Comparison of ENCODE assay signal across 1 cellular context in the genomic region with DNA sequence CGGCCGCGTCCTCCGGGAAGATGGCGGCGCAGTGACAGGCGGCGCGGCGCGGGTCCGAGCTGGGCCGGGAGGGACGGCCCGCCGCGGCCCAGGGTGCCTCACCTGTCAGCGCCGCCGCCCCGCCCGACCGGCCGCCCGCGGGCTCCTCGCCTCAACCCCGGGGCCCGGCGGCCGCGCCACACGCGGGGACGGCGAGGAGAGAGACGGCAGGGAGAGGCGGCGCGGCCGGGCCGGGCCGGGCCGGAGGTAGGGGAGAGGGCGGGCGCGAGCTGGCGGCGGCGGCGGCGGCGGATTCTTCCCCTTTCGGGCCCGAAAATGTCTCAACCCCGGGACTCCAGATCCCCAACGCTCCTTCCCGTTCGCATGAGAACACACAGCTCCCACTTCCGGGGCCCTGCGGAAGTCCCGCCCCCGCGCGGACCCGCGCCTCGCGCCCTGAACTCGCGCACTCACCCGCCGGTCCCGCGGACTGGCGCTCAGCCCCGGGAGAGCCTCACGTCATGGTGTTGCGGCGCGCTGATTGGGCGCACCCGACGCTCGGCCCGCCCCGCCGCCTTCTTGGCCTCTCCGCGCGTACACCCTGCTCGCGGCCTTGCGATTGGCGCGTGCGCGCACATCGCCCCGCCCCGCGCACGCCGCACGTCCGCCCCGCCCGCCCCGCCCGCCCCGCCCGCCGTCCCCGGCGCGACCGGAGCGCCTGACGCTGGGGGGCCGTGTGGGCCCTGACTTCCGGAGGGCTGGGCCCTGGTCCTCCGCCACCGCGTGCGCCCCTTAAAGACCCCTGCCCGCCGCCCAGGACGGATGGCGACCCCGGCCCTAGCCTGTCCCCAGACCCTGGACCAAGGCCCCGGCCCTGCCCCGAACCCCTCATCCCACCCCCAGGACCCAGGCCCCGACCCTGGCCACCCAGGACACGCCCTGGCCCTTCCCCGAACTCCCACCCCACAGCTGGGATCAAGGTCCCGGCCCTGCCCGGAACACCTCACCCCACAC.
TF ChIP-seq lines count a peak whose summit lies in the region.

A gene (minus strand): TSS at position 380 of the 993 bp plus-strand sequence. CDS start 45,984 bp downstream, outside the sequence.

TF ChIP-seq in HepG2, 621 proteins besides CTCF, POLR2A, EP300 and RAD21 (continued from another document and continues in another):
- TF ChIP-seq, protein P1, sequence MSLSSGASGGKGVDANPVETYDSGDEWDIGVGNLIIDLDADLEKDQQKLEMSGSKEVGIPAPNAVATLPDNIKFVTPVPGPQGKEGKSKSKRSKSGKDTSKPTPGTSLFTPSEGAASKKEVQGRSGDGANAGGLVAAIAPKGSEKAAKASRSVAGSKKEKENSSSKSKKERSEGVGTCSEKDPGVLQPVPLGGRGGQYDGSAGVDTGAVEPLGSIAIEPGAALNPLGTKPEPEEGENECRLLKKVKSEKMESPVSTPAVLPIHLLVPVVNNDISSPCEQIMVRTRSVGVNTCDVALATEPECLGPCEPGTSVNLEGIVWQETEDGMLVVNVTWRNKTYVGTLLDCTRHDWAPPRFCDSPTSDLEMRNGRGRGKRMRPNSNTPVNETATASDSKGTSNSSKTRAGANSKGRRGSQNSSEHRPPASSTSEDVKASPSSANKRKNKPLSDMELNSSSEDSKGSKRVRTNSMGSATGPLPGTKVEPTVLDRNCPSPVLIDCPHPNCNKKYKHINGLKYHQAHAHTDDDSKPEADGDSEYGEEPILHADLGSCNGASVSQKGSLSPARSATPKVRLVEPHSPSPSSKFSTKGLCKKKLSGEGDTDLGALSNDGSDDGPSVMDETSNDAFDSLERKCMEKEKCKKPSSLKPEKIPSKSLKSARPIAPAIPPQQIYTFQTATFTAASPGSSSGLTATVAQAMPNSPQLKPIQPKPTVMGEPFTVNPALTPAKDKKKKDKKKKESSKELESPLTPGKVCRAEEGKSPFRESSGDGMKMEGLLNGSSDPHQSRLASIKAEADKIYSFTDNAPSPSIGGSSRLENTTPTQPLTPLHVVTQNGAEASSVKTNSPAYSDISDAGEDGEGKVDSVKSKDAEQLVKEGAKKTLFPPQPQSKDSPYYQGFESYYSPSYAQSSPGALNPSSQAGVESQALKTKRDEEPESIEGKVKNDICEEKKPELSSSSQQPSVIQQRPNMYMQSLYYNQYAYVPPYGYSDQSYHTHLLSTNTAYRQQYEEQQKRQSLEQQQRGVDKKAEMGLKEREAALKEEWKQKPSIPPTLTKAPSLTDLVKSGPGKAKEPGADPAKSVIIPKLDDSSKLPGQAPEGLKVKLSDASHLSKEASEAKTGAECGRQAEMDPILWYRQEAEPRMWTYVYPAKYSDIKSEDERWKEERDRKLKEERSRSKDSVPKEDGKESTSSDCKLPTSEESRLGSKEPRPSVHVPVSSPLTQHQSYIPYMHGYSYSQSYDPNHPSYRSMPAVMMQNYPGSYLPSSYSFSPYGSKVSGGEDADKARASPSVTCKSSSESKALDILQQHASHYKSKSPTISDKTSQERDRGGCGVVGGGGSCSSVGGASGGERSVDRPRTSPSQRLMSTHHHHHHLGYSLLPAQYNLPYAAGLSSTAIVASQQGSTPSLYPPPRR (CRISPR knock-in tag; IDR thresholded peaks at IDR 0.05; ENCODE audit: borderline replicate concordance), result no peak
- TF ChIP-seq ZFP90 (CRISPR knock-in tag; IDR thresholded peaks at IDR 0.05; ENCODE audit: borderline replicate concordance), result no peak
- no peak for TF ChIP-seq NCOA2 (CRISPR knock-in tag; IDR thresholded peaks at IDR 0.05)
- TF ChIP-seq EZH2 (conservative IDR thresholded peaks at IDR 0.05; ENCODE audit: low read depth, low read length), result no peak
- no peak for TF ChIP-seq SP140L (CRISPR knock-in tag; IDR thresholded peaks at IDR 0.05; ENCODE audit: borderline replicate concordance)
- TF ChIP-seq KDM6A (CRISPR knock-in tag; IDR thresholded peaks at IDR 0.05; ENCODE audit: low read depth), result no peak
- TF ChIP-seq SMAD9 (CRISPR knock-in tag; IDR thresholded peaks at IDR 0.05), result no peak
- no peak for TF ChIP-seq TAF15 (IDR thresholded peaks at IDR 0.05; ENCODE audit: low read depth, low read length, poor library complexity, severe bottlenecking)
- no peak for TF ChIP-seq ZNF670 (CRISPR knock-in tag; IDR thresholded peaks at IDR 0.05; ENCODE audit: borderline replicate concordance)
- no peak for TF ChIP-seq ZNF335 (CRISPR knock-in tag; IDR thresholded peaks at IDR 0.05)
- TF ChIP-seq ZNF660 (CRISPR knock-in tag; IDR thresholded peaks at IDR 0.05; ENCODE audit: borderline replicate concordance, low read depth), result no peak
- TF ChIP-seq TBL1XR1 (IDR thresholded peaks at IDR 0.05; ENCODE audit: borderline replicate concordance, low read length, partially characterized antibody), result no peak
- TF ChIP-seq, protein P2, sequence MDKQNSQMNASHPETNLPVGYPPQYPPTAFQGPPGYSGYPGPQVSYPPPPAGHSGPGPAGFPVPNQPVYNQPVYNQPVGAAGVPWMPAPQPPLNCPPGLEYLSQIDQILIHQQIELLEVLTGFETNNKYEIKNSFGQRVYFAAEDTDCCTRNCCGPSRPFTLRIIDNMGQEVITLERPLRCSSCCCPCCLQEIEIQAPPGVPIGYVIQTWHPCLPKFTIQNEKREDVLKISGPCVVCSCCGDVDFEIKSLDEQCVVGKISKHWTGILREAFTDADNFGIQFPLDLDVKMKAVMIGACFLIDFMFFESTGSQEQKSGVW (CRISPR knock-in tag; IDR thresholded peaks at IDR 0.05; ENCODE audit: borderline replicate concordance), result no peak
- TF ChIP-seq ELF3 (CRISPR knock-in tag; IDR thresholded peaks at IDR 0.05), result no peak; the same call in 1 of the 2 replicates
- TF ChIP-seq CHD2 (IDR thresholded peaks at IDR 0.05; ENCODE audit: low read depth, low read length), result peak; percentile 75
- TF ChIP-seq, protein P3, sequence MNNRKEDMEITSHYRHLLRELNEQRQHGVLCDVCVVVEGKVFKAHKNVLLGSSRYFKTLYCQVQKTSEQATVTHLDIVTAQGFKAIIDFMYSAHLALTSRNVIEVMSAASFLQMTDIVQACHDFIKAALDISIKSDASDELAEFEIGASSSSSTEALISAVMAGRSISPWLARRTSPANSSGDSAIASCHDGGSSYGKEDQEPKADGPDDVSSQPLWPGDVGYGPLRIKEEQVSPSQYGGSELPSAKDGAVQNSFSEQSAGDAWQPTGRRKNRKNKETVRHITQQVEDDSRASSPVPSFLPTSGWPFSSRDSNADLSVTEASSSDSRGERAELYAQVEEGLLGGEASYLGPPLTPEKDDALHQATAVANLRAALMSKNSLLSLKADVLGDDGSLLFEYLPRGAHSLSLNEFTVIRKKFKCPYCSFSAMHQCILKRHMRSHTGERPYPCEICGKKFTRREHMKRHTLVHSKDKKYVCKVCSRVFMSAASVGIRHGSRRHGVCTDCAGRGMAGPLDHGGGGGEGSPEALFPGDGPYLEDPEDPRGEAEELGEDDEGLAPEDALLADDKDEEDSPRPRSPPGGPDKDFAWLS (CRISPR knock-in tag; IDR thresholded peaks at IDR 0.05; ENCODE audit: borderline replicate concordance), result no peak
- peak; percentile 64 for TF ChIP-seq SP4 (CRISPR knock-in tag; IDR thresholded peaks at IDR 0.05)
- TF ChIP-seq, protein P4, sequence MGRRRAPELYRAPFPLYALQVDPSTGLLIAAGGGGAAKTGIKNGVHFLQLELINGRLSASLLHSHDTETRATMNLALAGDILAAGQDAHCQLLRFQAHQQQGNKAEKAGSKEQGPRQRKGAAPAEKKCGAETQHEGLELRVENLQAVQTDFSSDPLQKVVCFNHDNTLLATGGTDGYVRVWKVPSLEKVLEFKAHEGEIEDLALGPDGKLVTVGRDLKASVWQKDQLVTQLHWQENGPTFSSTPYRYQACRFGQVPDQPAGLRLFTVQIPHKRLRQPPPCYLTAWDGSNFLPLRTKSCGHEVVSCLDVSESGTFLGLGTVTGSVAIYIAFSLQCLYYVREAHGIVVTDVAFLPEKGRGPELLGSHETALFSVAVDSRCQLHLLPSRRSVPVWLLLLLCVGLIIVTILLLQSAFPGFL (CRISPR knock-in tag; IDR thresholded peaks at IDR 0.05), result no peak
- TF ChIP-seq, protein P5, sequence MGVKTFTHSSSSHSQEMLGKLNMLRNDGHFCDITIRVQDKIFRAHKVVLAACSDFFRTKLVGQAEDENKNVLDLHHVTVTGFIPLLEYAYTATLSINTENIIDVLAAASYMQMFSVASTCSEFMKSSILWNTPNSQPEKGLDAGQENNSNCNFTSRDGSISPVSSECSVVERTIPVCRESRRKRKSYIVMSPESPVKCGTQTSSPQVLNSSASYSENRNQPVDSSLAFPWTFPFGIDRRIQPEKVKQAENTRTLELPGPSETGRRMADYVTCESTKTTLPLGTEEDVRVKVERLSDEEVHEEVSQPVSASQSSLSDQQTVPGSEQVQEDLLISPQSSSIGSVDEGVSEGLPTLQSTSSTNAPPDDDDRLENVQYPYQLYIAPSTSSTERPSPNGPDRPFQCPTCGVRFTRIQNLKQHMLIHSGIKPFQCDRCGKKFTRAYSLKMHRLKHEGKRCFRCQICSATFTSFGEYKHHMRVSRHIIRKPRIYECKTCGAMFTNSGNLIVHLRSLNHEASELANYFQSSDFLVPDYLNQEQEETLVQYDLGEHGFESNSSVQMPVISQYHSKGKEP (CRISPR knock-in tag; IDR thresholded peaks at IDR 0.05), result no peak
- TF ChIP-seq TCF7L2 (IDR thresholded peaks at IDR 0.05; ENCODE audit: low read depth, low read length), result no peak
- no peak for TF ChIP-seq MEIS1 (CRISPR knock-in tag; IDR thresholded peaks at IDR 0.05; ENCODE audit: borderline replicate concordance)
- no peak for TF ChIP-seq ZNF446 (CRISPR knock-in tag; IDR thresholded peaks at IDR 0.05)
- peak; percentile 90 for TF ChIP-seq ZFY (CRISPR knock-in tag; IDR thresholded peaks at IDR 0.05)
- TF ChIP-seq ARNTL (CRISPR knock-in tag; IDR thresholded peaks at IDR 0.05), result no peak
- no peak for TF ChIP-seq MXD4 (CRISPR knock-in tag; IDR thresholded peaks at IDR 0.05)
- TF ChIP-seq, protein P6, sequence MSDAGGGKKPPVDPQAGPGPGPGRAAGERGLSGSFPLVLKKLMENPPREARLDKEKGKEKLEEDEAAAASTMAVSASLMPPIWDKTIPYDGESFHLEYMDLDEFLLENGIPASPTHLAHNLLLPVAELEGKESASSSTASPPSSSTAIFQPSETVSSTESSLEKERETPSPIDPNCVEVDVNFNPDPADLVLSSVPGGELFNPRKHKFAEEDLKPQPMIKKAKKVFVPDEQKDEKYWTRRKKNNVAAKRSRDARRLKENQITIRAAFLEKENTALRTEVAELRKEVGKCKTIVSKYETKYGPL (CRISPR knock-in tag; IDR thresholded peaks at IDR 0.05), result no peak
- TF ChIP-seq ZNF652 (CRISPR knock-in tag; IDR thresholded peaks at IDR 0.05; ENCODE audit: borderline replicate concordance, low read depth), result no peak
- TF ChIP-seq FOXM1 (CRISPR knock-in tag; IDR thresholded peaks at IDR 0.05), result no peak
- TF ChIP-seq ZNF333 (CRISPR knock-in tag; IDR thresholded peaks at IDR 0.05; ENCODE audit: borderline replicate concordance), result 0 out of 2 replicates have a peak, but pooled peaks have one; percentile 16
- no peak for TF ChIP-seq ZNF136 (CRISPR knock-in tag; IDR thresholded peaks at IDR 0.05; ENCODE audit: low read depth)
- TF ChIP-seq, protein P7, sequence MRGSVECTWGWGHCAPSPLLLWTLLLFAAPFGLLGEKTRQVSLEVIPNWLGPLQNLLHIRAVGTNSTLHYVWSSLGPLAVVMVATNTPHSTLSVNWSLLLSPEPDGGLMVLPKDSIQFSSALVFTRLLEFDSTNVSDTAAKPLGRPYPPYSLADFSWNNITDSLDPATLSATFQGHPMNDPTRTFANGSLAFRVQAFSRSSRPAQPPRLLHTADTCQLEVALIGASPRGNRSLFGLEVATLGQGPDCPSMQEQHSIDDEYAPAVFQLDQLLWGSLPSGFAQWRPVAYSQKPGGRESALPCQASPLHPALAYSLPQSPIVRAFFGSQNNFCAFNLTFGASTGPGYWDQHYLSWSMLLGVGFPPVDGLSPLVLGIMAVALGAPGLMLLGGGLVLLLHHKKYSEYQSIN (CRISPR knock-in tag; IDR thresholded peaks at IDR 0.05; ENCODE audit: borderline replicate concordance), result no peak
- TF ChIP-seq, protein P8, sequence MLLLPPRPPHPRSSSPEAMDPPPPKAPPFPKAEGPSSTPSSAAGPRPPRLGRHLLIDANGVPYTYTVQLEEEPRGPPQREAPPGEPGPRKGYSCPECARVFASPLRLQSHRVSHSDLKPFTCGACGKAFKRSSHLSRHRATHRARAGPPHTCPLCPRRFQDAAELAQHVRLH (CRISPR knock-in tag; IDR thresholded peaks at IDR 0.05; ENCODE audit: borderline replicate concordance, low read depth), result no peak
- no peak for TF ChIP-seq ZNF557 (CRISPR knock-in tag; IDR thresholded peaks at IDR 0.05)
- no peak for TF ChIP-seq ZNF121 (CRISPR knock-in tag; IDR thresholded peaks at IDR 0.05)
- TF ChIP-seq, protein P9, sequence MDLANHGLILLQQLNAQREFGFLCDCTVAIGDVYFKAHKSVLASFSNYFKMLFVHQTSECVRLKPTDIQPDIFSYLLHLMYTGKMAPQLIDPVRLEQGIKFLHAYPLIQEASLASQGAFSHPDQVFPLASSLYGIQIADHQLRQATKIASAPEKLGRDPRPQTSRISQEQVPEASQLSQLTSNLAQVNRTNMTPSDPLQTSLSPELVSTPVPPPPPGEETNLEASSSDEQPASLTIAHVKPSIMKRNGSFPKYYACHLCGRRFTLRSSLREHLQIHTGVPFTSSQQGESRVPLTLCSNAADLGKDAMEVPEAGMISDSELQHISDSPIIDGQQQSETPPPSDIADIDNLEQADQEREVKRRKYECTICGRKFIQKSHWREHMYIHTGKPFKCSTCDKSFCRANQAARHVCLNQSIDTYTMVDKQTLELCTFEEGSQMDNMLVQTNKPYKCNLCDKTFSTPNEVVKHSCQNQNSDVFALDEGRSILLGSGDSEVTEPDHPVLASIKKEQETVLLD (CRISPR knock-in tag; IDR thresholded peaks at IDR 0.05; ENCODE audit: low read depth), result peak; percentile 85; the same call in 1 of the 2 replicates
- TF ChIP-seq, protein P10, sequence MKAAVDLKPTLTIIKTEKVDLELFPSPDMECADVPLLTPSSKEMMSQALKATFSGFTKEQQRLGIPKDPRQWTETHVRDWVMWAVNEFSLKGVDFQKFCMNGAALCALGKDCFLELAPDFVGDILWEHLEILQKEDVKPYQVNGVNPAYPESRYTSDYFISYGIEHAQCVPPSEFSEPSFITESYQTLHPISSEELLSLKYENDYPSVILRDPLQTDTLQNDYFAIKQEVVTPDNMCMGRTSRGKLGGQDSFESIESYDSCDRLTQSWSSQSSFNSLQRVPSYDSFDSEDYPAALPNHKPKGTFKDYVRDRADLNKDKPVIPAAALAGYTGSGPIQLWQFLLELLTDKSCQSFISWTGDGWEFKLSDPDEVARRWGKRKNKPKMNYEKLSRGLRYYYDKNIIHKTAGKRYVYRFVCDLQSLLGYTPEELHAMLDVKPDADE (CRISPR knock-in tag; IDR thresholded peaks at IDR 0.05), result no peak
- TF ChIP-seq, protein P11, sequence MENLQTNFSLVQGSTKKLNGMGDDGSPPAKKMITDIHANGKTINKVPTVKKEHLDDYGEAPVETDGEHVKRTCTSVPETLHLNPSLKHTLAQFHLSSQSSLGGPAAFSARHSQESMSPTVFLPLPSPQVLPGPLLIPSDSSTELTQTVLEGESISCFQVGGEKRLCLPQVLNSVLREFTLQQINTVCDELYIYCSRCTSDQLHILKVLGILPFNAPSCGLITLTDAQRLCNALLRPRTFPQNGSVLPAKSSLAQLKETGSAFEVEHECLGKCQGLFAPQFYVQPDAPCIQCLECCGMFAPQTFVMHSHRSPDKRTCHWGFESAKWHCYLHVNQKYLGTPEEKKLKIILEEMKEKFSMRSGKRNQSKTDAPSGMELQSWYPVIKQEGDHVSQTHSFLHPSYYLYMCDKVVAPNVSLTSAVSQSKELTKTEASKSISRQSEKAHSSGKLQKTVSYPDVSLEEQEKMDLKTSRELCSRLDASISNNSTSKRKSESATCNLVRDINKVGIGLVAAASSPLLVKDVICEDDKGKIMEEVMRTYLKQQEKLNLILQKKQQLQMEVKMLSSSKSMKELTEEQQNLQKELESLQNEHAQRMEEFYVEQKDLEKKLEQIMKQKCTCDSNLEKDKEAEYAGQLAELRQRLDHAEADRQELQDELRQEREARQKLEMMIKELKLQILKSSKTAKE (CRISPR knock-in tag; IDR thresholded peaks at IDR 0.05; ENCODE audit: borderline replicate concordance), result no peak
- no peak for TF ChIP-seq ZNF766 (CRISPR knock-in tag; IDR thresholded peaks at IDR 0.05; ENCODE audit: borderline replicate concordance)
- TF ChIP-seq SMC3 (IDR thresholded peaks at IDR 0.05; ENCODE audit: low read length), result no peak
- TF ChIP-seq ZSCAN20 (CRISPR knock-in tag; IDR thresholded peaks at IDR 0.05; ENCODE audit: borderline replicate concordance), result no peak
- TF ChIP-seq ZNF33B (CRISPR knock-in tag; IDR thresholded peaks at IDR 0.05), result no peak
